Comparison of ENCODE assay signal across 26 cellular contexts in genomic region chr4:32226201-32226600, GRCh38.
DNase-seq lines count a peak whose midpoint lies in the region; ATAC-seq and TF ChIP-seq lines count a peak whose summit lies in the region.
"Had no signal": no experiment of that assay in that cellular context is flagged by ENCODE, and none has a peak within 500 bp of the region (broad histone marks: within the 10 kb centered on the region; RNA-seq: fewer than 3 reads in every experiment).

No MANE protein-coding gene starts in this region.

- no peaks in the 10 kb centered on the region for H3K36me3 ChIP-seq in SJCRH30
- H3K36me3 ChIP-seq in fibroblast of lung (ENCODE audit: control insufficient read depth, insufficient read depth, low read length), result no peaks in the 10 kb centered on the region
- H3K36me3 ChIP-seq: colonic mucosa, neutrophil, thoracic aorta had no signal

- H3K9ac ChIP-seq in fibroblast of lung (ENCODE audit: insufficient read depth, low read length), result no peak overlapping the region

- H3K4me1 ChIP-seq in SJCRH30 (peaks cover 8% of the 10 kb centered on the region; the same call in 1 of the 2 replicates), fibroblast of lung (ENCODE audit: control insufficient read depth, extremely low read depth, insufficient read depth, low read length) (no peaks in the 10 kb centered on the region)
- H3K4me1 ChIP-seq: colonic mucosa had no signal

- H4K20me1 ChIP-seq in fibroblast of lung (ENCODE audit: control insufficient read depth, extremely low read depth, insufficient read depth, low read length), result no peaks in the 10 kb centered on the region

- DNase-seq in HS-5 (ENCODE audit: low read depth) (peak; percentile 33), SJCRH30 (peak; percentile 32 to 65), fibroblast of lung (ENCODE audit: low read depth in 2 of 2) (peak; percentile 54 to 76), skeletal muscle cell (ENCODE audit: low read depth) (peak; percentile 37), left lobe of liver (ENCODE audit: low spot score) (no peak)
- DNase-seq in stimulated activated CD4-positive, alpha-beta T cell treated with anti-CD3 and anti-CD28 coated beads, Interleukin-4, amount 100 ng/mL, for 1 hour, result no peak
- DNase-seq: activated CD4-positive, alpha-beta memory T cell treated with anti-CD3 and anti-CD28 coated beads, Interleukin-2, amount 10 ng/mL, durations not matched to agents 7 days and 5 days; activated effector memory CD4-positive, alpha-beta T cell treated with anti-CD3 and anti-CD28 coated beads, Interleukin-2, amount 50 U/mL, for 16 hours; activated T-cell treated with anti-CD3 and anti-CD28 coated beads for 4 hours; AML-193; CD8-positive, alpha-beta memory T cell; colonic mucosa; DMS79 treated with DMSO at 0.1 percent for 48 hours; GOT3; islet precursor cell; KBM-7; NCI-H146; NCI-H2171; NCI-H524 treated with DMSO at 0.1 percent for 48 hours; stimulated activated naive B cell treated with anti-CD40 and anti-IgM and Interleukin-4, amounts not matched to agents 10 μg/mL and 1 μg/mL and 100 μg/mL, for 72 hours; T1000 had no signal

- H3K4me3 ChIP-seq in SJCRH30, result no peak overlapping the region
- no peak overlapping the region for H3K4me3 ChIP-seq in fibroblast of lung (replicated peaks in 1 of 4; ENCODE audit: control extremely low read depth in 1 of 4, insufficient read depth in 1 of 4, low read depth in 3 of 4, low read length in 4 of 4)
- H3K4me3 ChIP-seq in skeletal muscle cell (ENCODE audit: low read depth, low read length), result no peak overlapping the region
- H3K4me3 ChIP-seq: colonic mucosa, smooth muscle cell, thoracic aorta had no signal

- H3K4me2 ChIP-seq in fibroblast of lung (ENCODE audit: extremely low read depth, insufficient read depth, low read length), result no peak overlapping the region
- H3K4me2 ChIP-seq: smooth muscle cell had no signal

- H3K27ac ChIP-seq in SJCRH30, result peak overlapping the region; percentile 59
- H3K27ac ChIP-seq in fibroblast of lung (ENCODE audit: insufficient read depth, low read length), result no peak overlapping the region
- H3K27ac ChIP-seq: colonic mucosa, neutrophil, thoracic aorta had no signal

- TF ChIP-seq CTCF in fibroblast of lung (conservative IDR thresholded peaks at IDR 0.05 in 1 of 2, IDR thresholded peaks at IDR 0.05 in 1 of 2; ENCODE audit: low read depth in 1 of 2, low read length in 2 of 2), result no peak

- no peaks in the 10 kb centered on the region for H3K79me2 ChIP-seq in fibroblast of lung (ENCODE audit: control insufficient read depth, insufficient read depth, low read length)

- no peaks in the 10 kb centered on the region for H3K27me3 ChIP-seq in SJCRH30
- H3K27me3 ChIP-seq in fibroblast of lung (ENCODE audit: control insufficient read depth, insufficient read depth, low read length), result no peaks in the 10 kb centered on the region
- H3K27me3 ChIP-seq: colonic mucosa, neutrophil had no signal

- no peak overlapping the region for H2AFZ ChIP-seq in fibroblast of lung (ENCODE audit: low read length)

- no peak for ATAC-seq in GM18907 (IDR thresholded peaks at IDR 0.05; ENCODE audit: unreplicated experiment)
- no peak for ATAC-seq in left lobe of liver
- ATAC-seq: activated CD4-positive, CD25-positive, alpha-beta regulatory T cell treated with anti-CD3 and anti-CD28 coated beads, Interleukin-2, amount 50 U/mL, for 24 hours; stimulated activated naive B cell treated with anti-CD40 and anti-IgM and Interleukin-4, amounts not matched to agents 10 μg/mL and 1 μg/mL and 100 μg/mL, for 72 hours had no signal

- no peaks in the 10 kb centered on the region; the same call in none of the 2 replicates for H3K9me3 ChIP-seq in SJCRH30 (replicated peaks)
- H3K9me3 ChIP-seq in fibroblast of lung (ENCODE audit: control insufficient read depth, insufficient read depth, low read depth, low read length), result no peaks in the 10 kb centered on the region
- H3K9me3 ChIP-seq: colonic mucosa, neutrophil, thoracic aorta had no signal

Comparison
In these comparisons a context has a peak if more than half of its experiments do, and no peak if none do; other contexts are left out.
1. DNase-seq: peak in HS-5 (single experiment), SJCRH30 (2 of 2), fibroblast of lung (2 of 2) and skeletal muscle cell (single experiment); none in left lobe of liver (single experiment) and stimulated activated CD4-positive, alpha-beta T cell treated with anti-CD3 and anti-CD28 coated beads, Interleukin-4, amount 100 ng/mL, for 1 hour (single experiment).